In the genomic region with DNA sequence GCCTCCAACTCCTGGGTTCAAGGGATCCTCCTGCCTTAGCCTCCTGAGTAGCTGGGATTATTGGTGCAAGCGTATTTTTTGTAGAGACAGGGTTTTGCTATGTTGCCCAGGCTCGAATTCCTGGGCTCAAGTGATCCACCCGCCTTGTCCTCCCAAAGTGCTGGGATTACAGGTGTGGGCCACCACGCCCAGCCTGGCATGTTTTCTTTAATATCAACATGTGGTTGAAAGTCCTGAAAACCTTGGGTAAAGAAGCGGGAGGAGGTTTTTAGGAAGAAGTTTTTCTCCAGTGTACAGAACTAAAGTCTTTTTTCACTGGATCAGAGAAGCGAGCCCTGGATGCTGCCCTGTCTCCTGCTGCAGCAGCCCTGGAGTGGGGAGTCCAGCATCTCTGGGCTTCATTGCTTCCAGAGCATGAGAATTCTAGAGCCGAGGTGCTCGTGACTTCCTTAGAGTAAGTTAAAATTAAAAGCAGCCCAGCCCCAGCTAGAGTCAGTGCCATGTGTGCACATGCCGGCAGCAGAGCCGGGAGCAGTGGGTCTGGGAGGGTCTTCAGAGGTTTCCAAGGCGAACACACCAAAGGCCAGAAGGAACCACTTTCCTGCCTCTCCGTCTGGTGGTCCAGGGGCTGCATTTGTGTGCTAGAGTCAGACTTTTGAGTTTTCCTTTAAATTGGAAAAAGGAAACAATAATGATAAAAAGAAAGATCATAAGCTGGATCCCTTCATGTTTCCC, we compare ENCODE assay signal across 19 cellular contexts. TPM values are rescaled to one million over a fixed set of nuclear protein-coding genes. Genes with fewer than 3 reads are reported as not detected.
DNase-seq lines count a peak whose midpoint lies in the region; ATAC-seq and TF ChIP-seq lines count a peak whose summit lies in the region.
"Had no signal": no experiment of that assay in that cellular context is flagged by ENCODE, and none has a peak within 500 bp of the region (broad histone marks: within the 10 kb centered on the region; RNA-seq: fewer than 3 reads in every experiment).

No MANE protein-coding gene starts in this region.

- H3K27ac ChIP-seq in right atrium auricular region: peak overlapping the region; percentile 61 to 71
- H3K27ac ChIP-seq in layer of hippocampus (ENCODE audit: low read depth, low read length): peak overlapping the region; percentile 19
- H3K27ac ChIP-seq in skeletal muscle tissue (ENCODE audit: low read depth, low read length): peak overlapping the region; percentile 78
- no peak overlapping the region for H3K27ac ChIP-seq in SK-N-SH (ENCODE audit: low read depth in 2 of 2, low read length in 1 of 2)
- H3K27ac ChIP-seq: SJCRH30 had no signal

- TF ChIP-seq CTCF in right atrium auricular region (IDR thresholded peaks at IDR 0.05): no peak
- no peak for TF ChIP-seq CTCF in SK-N-SH (IDR thresholded peaks at IDR 0.05)

- CTCF ChIA-PET in SK-N-SH (lab: Yijun Ruan, JAX): interaction anchor here (1.0 to 1.2 kb wide), 4 partner anchors 11 to 250 kb away, joined by 3 to 4 read pairs (median 3); a partner anchor contains a TSS

- no peak overlapping the region for H3K4me2 ChIP-seq in SK-N-SH

- DNase-seq in right atrium auricular region (ENCODE audit: low spot score) (no peak), left cardiac atrium (no peak), DMS53 (lab: John Stamatoyannopoulos, UW) (no peak), SK-N-SH (no peak)
- DNase-seq: activated CD8-positive, alpha-beta memory T cell treated with anti-CD3 and anti-CD28 coated beads for 24 hours; activated naive CD4-positive, alpha-beta T cell treated with anti-CD3 and anti-CD28 coated beads, Interleukin-2, amount 50 U/mL, for 16 hours; activated T-cell treated with anti-CD3 and anti-CD28 coated beads, Interleukin-2, amount 50 U/mL, for 72 hours; NCI-H1436; nucleus accumbens; OCI-M1; SJCRH30; stimulated activated CD4-positive, alpha-beta T cell treated with anti-CD3 and anti-CD28 coated beads, Interleukin-2, amount 100 ng/mL, for 24 hours; stimulated activated naive CD8-positive, alpha-beta T cell treated with anti-CD3 and anti-CD28 coated beads, Interleukin-15, Interleukin-2, amounts not matched to agents 100 U/mL and 50 U/mL, for 24 hours had no signal

- no peak overlapping the region for H3K4me3 ChIP-seq in right atrium auricular region
- no peak overlapping the region for H3K4me3 ChIP-seq in skeletal muscle tissue (ENCODE audit: low read length in 3 of 3)
- no peak overlapping the region for H3K4me3 ChIP-seq in SK-N-SH (ENCODE audit: low read depth in 2 of 2, low read length in 1 of 2)
- H3K4me3 ChIP-seq: GM12878, SJCRH30 had no signal

- TF ChIP-seq RAD21 in SK-N-SH (IDR thresholded peaks at IDR 0.05; ENCODE audit: low read length): no peak

- H4K20me1 ChIP-seq in SK-N-SH (ENCODE audit: insufficient read depth): no peaks in the 10 kb centered on the region

- WGBS in SK-N-SH (ENCODE audit: low lambda C conversion rate): 94% methylated on average over 12 of the region's 12 CpGs

- H3K9me2 ChIP-seq in SK-N-SH: no peaks in the 10 kb centered on the region

- no peak for ATAC-seq in left cardiac atrium
- ATAC-seq in GM18502 (IDR thresholded peaks at IDR 0.05; ENCODE audit: poor library complexity, unreplicated experiment): no peak
- no peak for ATAC-seq in HG02884 (IDR thresholded peaks at IDR 0.05; ENCODE audit: unreplicated experiment)
- ATAC-seq: activated T-cell treated with anti-CD3 and anti-CD28 coated beads, Interleukin-2, amount 50 U/mL, for 72 hours; GM12878; left lobe of liver; stimulated activated naive CD8-positive, alpha-beta T cell treated with anti-CD3 and anti-CD28 coated beads, Interleukin-15, Interleukin-2, amounts not matched to agents 100 U/mL and 50 U/mL, for 24 hours had no signal

- POLR2A ChIA-PET in SK-N-SH (lab: Yijun Ruan, JAX): no interaction called here

- intact Hi-C loops in left cardiac atrium (cut with DNase I): no loop called here

- H3K79me2 ChIP-seq in SK-N-SH (ENCODE audit: insufficient read depth): peaks cover 2% of the 10 kb centered on the region; the same call in 1 of the 2 replicates

- H3K4me1 ChIP-seq in right atrium auricular region (peaks cover 0 to 20% of the 10 kb centered on the region in 2 donors), skeletal muscle tissue (ENCODE audit: control insufficient read depth in 3 of 3, insufficient read depth in 3 of 3, low read length in 3 of 3) (peaks cover 6 to 7% (median 6%) of the 10 kb centered on the region in 3 donors), SK-N-SH (ENCODE audit: control insufficient read depth in 1 of 2, insufficient read depth in 2 of 2, low read depth in 1 of 2, low read length in 1 of 2) (no peaks in the 10 kb centered on the region; a peak in 1 of 4 replicates)
- H3K4me1 ChIP-seq: SJCRH30 had no signal

- H3K9ac ChIP-seq in skeletal muscle tissue (ENCODE audit: low read depth in 1 of 3, low read length in 3 of 3): peak overlapping the region in 1 of 3 donors; percentile 50
- H3K9ac ChIP-seq in SK-N-SH: no peak overlapping the region

- H3K9me3 ChIP-seq in right atrium auricular region (no peaks in the 10 kb centered on the region), skeletal muscle tissue (ENCODE audit: control insufficient read depth in 3 of 3, low read length in 3 of 3) (no peaks in the 10 kb centered on the region), SK-N-SH (no peaks in the 10 kb centered on the region)
- H3K9me3 ChIP-seq: SJCRH30 had no signal

- H3K27me3 ChIP-seq in right atrium auricular region (no peaks in the 10 kb centered on the region), layer of hippocampus (ENCODE audit: control insufficient read depth, insufficient read depth, low read length) (no peaks in the 10 kb centered on the region), skeletal muscle tissue (ENCODE audit: control insufficient read depth in 3 of 3, insufficient read depth in 3 of 3, low read length in 3 of 3) (no peaks in the 10 kb centered on the region), SK-N-SH (ENCODE audit: insufficient read depth) (no peaks in the 10 kb centered on the region)
- H3K27me3 ChIP-seq: SJCRH30 had no signal

- H3K36me3 ChIP-seq in right atrium auricular region (peaks cover 46% of the 10 kb centered on the region), skeletal muscle tissue (ENCODE audit: control insufficient read depth in 3 of 3, insufficient read depth in 3 of 3, low read length in 3 of 3) (peaks cover 7 to 32% (median 12%) of the 10 kb centered on the region in 3 donors), SK-N-SH (replicated peaks in 1 of 2; ENCODE audit: control insufficient read depth in 1 of 2, insufficient read depth in 2 of 2, low read length in 1 of 2) (peaks cover 72 to 73% of the 10 kb centered on the region in 2 experiments)

- no peak for TF ChIP-seq EP300 in SK-N-SH (IDR thresholded peaks at IDR 0.05; ENCODE audit: borderline replicate concordance in 1 of 2, low read depth in 1 of 2, low read length in 1 of 2)

- no peaks in the 10 kb centered on the region for H3F3A ChIP-seq in SK-N-SH (replicated peaks; ENCODE audit: insufficient read depth)

- H2AFZ ChIP-seq in SK-N-SH (ENCODE audit: low read depth): no peak overlapping the region

TF ChIP-seq in SK-N-SH, 30 proteins besides CTCF, POLR2A, EP300 and RAD21:
- TF ChIP-seq, protein P1, sequence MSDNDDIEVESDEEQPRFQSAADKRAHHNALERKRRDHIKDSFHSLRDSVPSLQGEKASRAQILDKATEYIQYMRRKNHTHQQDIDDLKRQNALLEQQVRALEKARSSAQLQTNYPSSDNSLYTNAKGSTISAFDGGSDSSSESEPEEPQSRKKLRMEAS (IDR thresholded peaks at IDR 0.05; ENCODE audit: low read depth): no peak
- TF ChIP-seq SMC3 (IDR thresholded peaks at IDR 0.05; ENCODE audit: low read depth, low read length) (no peak), RXRA (IDR thresholded peaks at IDR 0.05; ENCODE audit: borderline replicate concordance, low read depth) (no peak)
- TF ChIP-seq, protein P2, sequence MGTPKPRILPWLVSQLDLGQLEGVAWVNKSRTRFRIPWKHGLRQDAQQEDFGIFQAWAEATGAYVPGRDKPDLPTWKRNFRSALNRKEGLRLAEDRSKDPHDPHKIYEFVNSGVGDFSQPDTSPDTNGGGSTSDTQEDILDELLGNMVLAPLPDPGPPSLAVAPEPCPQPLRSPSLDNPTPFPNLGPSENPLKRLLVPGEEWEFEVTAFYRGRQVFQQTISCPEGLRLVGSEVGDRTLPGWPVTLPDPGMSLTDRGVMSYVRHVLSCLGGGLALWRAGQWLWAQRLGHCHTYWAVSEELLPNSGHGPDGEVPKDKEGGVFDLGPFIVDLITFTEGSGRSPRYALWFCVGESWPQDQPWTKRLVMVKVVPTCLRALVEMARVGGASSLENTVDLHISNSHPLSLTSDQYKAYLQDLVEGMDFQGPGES (IDR thresholded peaks at IDR 0.05; ENCODE audit: low read depth, low read length): no peak

RNA-seq across cellular contexts. Expression of a gene that starts 31.2 kb away (rescaled TPM):
- total RNA-seq in right atrium auricular region: 10 to 100 TPM; 29.0 to 34.4 TPM
- 100 to 1,000 TPM; 107 to 161 TPM for total RNA-seq in left cardiac atrium
- total RNA-seq in skeletal muscle tissue: 37.1 TPM
- 56.6 and 62.3 TPM in 2 replicates for polyA plus RNA-seq in SK-N-SH (2012; rRNA removed)
- 69.3 and 89.5 TPM in 2 replicates for polyA plus RNA-seq in SK-N-SH (2012; cell fraction: cytosol; rRNA removed)
- polyA plus RNA-seq in SK-N-SH (2012; cell fraction: nucleus; rRNA removed): 74.3 and 86.8 TPM in 2 replicates

RNA-seq across cellular contexts. Expression of a gene that starts 31.3 kb away (rescaled TPM):
- total RNA-seq in right atrium auricular region (10 to 100 TPM; 13.7 to 13.9 TPM), left cardiac atrium (10 to 100 TPM; 13.8 to 21.3 TPM), skeletal muscle tissue (27.7 TPM)
- polyA plus RNA-seq in SK-N-SH (2012; rRNA removed): 31.4 and 34.2 TPM in 2 replicates
- 37.5 and 55.5 TPM in 2 replicates for polyA plus RNA-seq in SK-N-SH (2012; cell fraction: cytosol; rRNA removed)
- polyA plus RNA-seq in SK-N-SH (2012; cell fraction: nucleus; rRNA removed): 54.0 and 69.3 TPM in 2 replicates

Comparison
In these comparisons a context has a peak if more than half of its experiments do, and no peak if none do; other contexts are left out.
1. H3K27ac ChIP-seq: peak in right atrium auricular region (2 of 2), layer of hippocampus (single experiment) and skeletal muscle tissue (single experiment); none in SK-N-SH (0 of 2).